10 cellular contexts compared by ENCODE assay signal in genomic region chr6:155417454-155417853, GRCh38. TPM values are rescaled to one million over a fixed set of nuclear protein-coding genes. Genes with fewer than 3 reads are reported as not detected.
DNase-seq lines count a peak whose midpoint lies in the region; ATAC-seq and TF ChIP-seq lines count a peak whose summit lies in the region.
"Had no signal": no experiment of that assay in that cellular context is flagged by ENCODE, and none has a peak within 500 bp of the region (broad histone marks: within the 10 kb centered on the region; RNA-seq: fewer than 3 reads in every experiment).

No MANE protein-coding gene starts in this region.

- H3K27me3 Mint-ChIP-seq in T-cell, result no peaks in the 10 kb centered on the region

- POLR2A ChIA-PET in T-cell (lab: Charles Lee), result interaction anchor here in 1 of 2 donors (0.6 kb wide), 1 partner anchor 105 kb away, joined by 4 read pairs; no protein-coding TSS in a partner anchor

- ATAC-seq in GM18517 (IDR thresholded peaks at IDR 0.05; ENCODE audit: unreplicated experiment), result peak; percentile 29
- no peak for ATAC-seq in T-cell (replicated peaks in 1 of 4)
- no peak for ATAC-seq in HG03378 (IDR thresholded peaks at IDR 0.05; ENCODE audit: unreplicated experiment)
- no peak for ATAC-seq in HG03095 (IDR thresholded peaks at IDR 0.05; ENCODE audit: unreplicated experiment)

- no peak for TF ChIP-seq CTCF in fibroblast of villous mesenchyme (IDR thresholded peaks at IDR 0.05; ENCODE audit: insufficient read depth, low read depth, low read length)

- H3K27ac Mint-ChIP-seq in T-cell, result peak overlapping the region; percentile 97 to 98

- no peak overlapping the region for H3K4me3 ChIP-seq in fibroblast of villous mesenchyme (ENCODE audit: low read depth, low read length)
- H3K4me3 ChIP-seq: lung had no signal

- H3K4me3 Mint-ChIP-seq in T-cell, result peak overlapping the region; percentile 71 to 78 (median 75)

- no peaks in the 10 kb centered on the region for H3K9me3 Mint-ChIP-seq in T-cell

- CTCF ChIA-PET in T-cell (lab: Charles Lee), result interaction anchor here in 1 of 2 donors (1.3 kb wide), 1 partner anchor 101 kb away, joined by 9 read pairs; no protein-coding TSS in a partner anchor

- H3K4me1 Mint-ChIP-seq in T-cell, result peaks cover 35 to 40% (median 35%) of the 10 kb centered on the region in 3 donors

- DNase-seq in AG20443 (ENCODE audit: low spot score) (peak; percentile 22), T-cell (no peak), fibroblast of villous mesenchyme (ENCODE audit: low read depth) (peak; percentile 19), GOT3 (lab: John Stamatoyannopoulos, UW) (no peak), mucosa of gallbladder (ENCODE audit: low spot score) (no peak)

- no peaks in the 10 kb centered on the region for H3K36me3 Mint-ChIP-seq in T-cell

RNA-seq across cellular contexts. Expression of gene NOX3, which starts 38.2 kb away (rescaled TPM):
- total RNA-seq in T-cell (not detected), fibroblast of villous mesenchyme (not detected in 2 replicates), mucosa of gallbladder (not detected)
- total RNA-seq: activated CD8-positive, alpha-beta memory T cell treated with anti-CD3 and anti-CD28 coated beads for 36 hours; lung had no signal

Comparison
In these comparisons a context has a peak if more than half of its experiments do, and no peak if none do; other contexts are left out.
1. DNase-seq: peak in AG20443 (single experiment) and fibroblast of villous mesenchyme (single experiment); none in T-cell (0 of 34), GOT3 (single experiment) and mucosa of gallbladder (single experiment).